8 cellular contexts compared by ENCODE assay signal in genomic region chr6:12119085-12119588, GRCh38.
DNase-seq lines count a peak whose midpoint lies in the region; ATAC-seq and TF ChIP-seq lines count a peak whose summit lies in the region.

No MANE protein-coding gene starts in this region.

- peaks cover 32% of the 10 kb centered on the region for H3K36me3 Mint-ChIP-seq in Caco-2 (ENCODE audit: insufficient read depth, unreplicated experiment)

- TF ChIP-seq EP300 in tibial nerve (IDR thresholded peaks at IDR 0.05), result no peak

- H3K27me3 Mint-ChIP-seq in Caco-2 (ENCODE audit: insufficient read depth, unreplicated experiment), result no peaks in the 10 kb centered on the region

- H3K27me3 ChIP-seq in Caco-2 (replicated peaks; ENCODE audit: control insufficient read depth, insufficient read depth, low read length) (no peaks in the 10 kb centered on the region), tibial nerve (no peaks in the 10 kb centered on the region)

- peaks cover 9% of the 10 kb centered on the region for H3K4me1 Mint-ChIP-seq in Caco-2 (ENCODE audit: low read depth, unreplicated experiment)

- H3K4me1 ChIP-seq in Caco-2 (peaks cover 8% of the 10 kb centered on the region; the same call in 1 of the 2 replicates), tibial nerve (no peaks in the 10 kb centered on the region)

- intact Hi-C loops in Caco-2 (cut with micrococcal nuclease; ENCODE audit: unreplicated experiment), result no loop called here

- no TSS peak for BruUV-seq in Caco-2 (replicated peaks; lab: Mats Ljungman, UMichigan)

- no peak for TF ChIP-seq POLR2A in tibial nerve (IDR thresholded peaks at IDR 0.05)

- DNase-seq in Caco-2 (peak in 1 of 2 experiments; percentile 15), AG08396 (ENCODE audit: low spot score) (no peak), tibial nerve (ENCODE audit: low spot score in 2 of 2) (no peak), substantia nigra (lab: John Stamatoyannopoulos, UW) (no peak), NCI-H2029 (lab: John Stamatoyannopoulos, UW) (no peak)
- DNase-seq in effector CD4-positive, alpha-beta T cell, result peak; percentile 61

- TF ChIP-seq CTCF in Caco-2 (IDR thresholded peaks at IDR 0.05; ENCODE audit: insufficient read depth in 1 of 2, low read depth in 1 of 2, low read length in 1 of 2, severe bottlenecking in 1 of 2, unreplicated experiment in 1 of 2) (no peak), tibial nerve (IDR thresholded peaks at IDR 0.05) (no peak)

- peak overlapping the region; percentile 10 for H3K4me3 Mint-ChIP-seq in Caco-2 (ENCODE audit: unreplicated experiment)

- H3K27ac ChIP-seq in tibial nerve, result no peak overlapping the region
- H3K27ac ChIP-seq in substantia nigra (ENCODE audit: low read depth, low read length, poor library complexity, severe bottlenecking), result no peak overlapping the region

- ATAC-seq in GM19467 (IDR thresholded peaks at IDR 0.05; ENCODE audit: unreplicated experiment) (peak; percentile 72), HG03469 (IDR thresholded peaks at IDR 0.05; ENCODE audit: unreplicated experiment) (peak; percentile 48)

- H3K9me3 Mint-ChIP-seq in Caco-2 (ENCODE audit: unreplicated experiment), result no peaks in the 10 kb centered on the region

- H3K27ac Mint-ChIP-seq in Caco-2 (ENCODE audit: unreplicated experiment), result peak overlapping the region; percentile 27

- CTCF ChIA-PET in Caco-2 (lab: Charles Lee), result no interaction called here

- H3K9me3 ChIP-seq in Caco-2 (no peaks in the 10 kb centered on the region; the same call in 1 of the 2 replicates), tibial nerve (peaks cover 0 to 25% (median 4%) of the 10 kb centered on the region in 4 donors)

- H3K36me3 ChIP-seq in Caco-2 (ENCODE audit: control insufficient read depth, insufficient read depth, low read length) (peaks cover 2% of the 10 kb centered on the region; the same call in 1 of the 2 replicates), tibial nerve (peaks cover 0 to 55% (median 0%) of the 10 kb centered on the region in 3 donors)

- POLR2A ChIA-PET in Caco-2 (lab: Charles Lee), result interaction anchor here (0.6 kb wide), 1 partner anchor 91 kb away, joined by 3 read pairs; no protein-coding TSS in a partner anchor

- H3K4me3 ChIP-seq in Caco-2 (ENCODE audit: low read depth, low read length) (no peak overlapping the region), tibial nerve (no peak overlapping the region)

- 56 to 65% methylated on average over 2 of the region's 2 CpGs for WGBS in tibial nerve, 2 donors
